ENCODE assay signal across 19 cellular contexts in the genomic region with DNA sequence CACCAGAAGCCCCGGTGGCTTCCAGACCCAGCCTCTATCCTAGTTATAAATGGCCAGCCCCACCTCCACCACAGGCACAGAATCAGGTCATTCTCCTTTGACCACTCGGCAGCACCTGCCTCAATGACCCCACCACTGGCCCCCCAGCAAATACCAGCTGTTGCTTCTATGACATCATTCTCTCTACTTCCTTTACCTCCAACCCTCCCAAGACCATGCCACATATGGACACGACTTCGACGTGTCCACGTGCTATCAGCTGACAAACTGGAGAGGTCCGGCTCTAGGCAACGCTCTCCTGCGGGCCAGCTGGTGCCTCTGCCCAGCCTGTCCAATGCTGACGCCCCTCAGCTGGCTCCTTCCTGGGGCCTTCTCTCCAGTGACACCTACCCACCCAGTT. TPM values are rescaled to one million over a fixed set of nuclear protein-coding genes. Genes with fewer than 3 reads are reported as not detected.
DNase-seq lines count a peak whose midpoint lies in the region; ATAC-seq and TF ChIP-seq lines count a peak whose summit lies in the region.
"Had no signal": no experiment of that assay in that cellular context is flagged by ENCODE, and none has a peak within 500 bp of the region (broad histone marks: within the 10 kb centered on the region; RNA-seq: fewer than 3 reads in every experiment).

No MANE protein-coding gene starts in this region.

- peak overlapping the region; percentile 77 for H3K27ac Mint-ChIP-seq in activated naive CD4-positive, alpha-beta T cell treated with anti-CD3 and anti-CD28 coated beads, Interleukin-2, amount 10 ng/mL, durations not matched to agents 7 days and 5 days
- peak overlapping the region; percentile 13 to 52 for H3K27ac Mint-ChIP-seq in T-cell
- peak overlapping the region; percentile 87 for H3K27ac Mint-ChIP-seq in stimulated activated naive B cell treated with anti-CD40 and anti-IgM and Interleukin-4, amounts not matched to agents 10 μg/mL and 1 μg/mL and 100 μg/mL, for 72 hours
- H3K27ac Mint-ChIP-seq: stimulated activated naive CD8-positive, alpha-beta T cell treated with anti-CD3 and anti-CD28 coated beads, Interleukin-15, Interleukin-2, amounts not matched to agents 100 ng/mL and 50 ng/mL, for 24 hours had no signal

- peaks cover 35% of the 10 kb centered on the region for H3K4me1 Mint-ChIP-seq in activated naive CD4-positive, alpha-beta T cell treated with anti-CD3 and anti-CD28 coated beads, Interleukin-2, amount 10 ng/mL, durations not matched to agents 7 days and 5 days
- peaks cover 17 to 23% (median 18%) of the 10 kb centered on the region in 3 donors for H3K4me1 Mint-ChIP-seq in T-cell
- peaks cover 21 to 34% of the 10 kb centered on the region in 2 donors for H3K4me1 Mint-ChIP-seq in stimulated activated naive B cell treated with anti-CD40 and anti-IgM and Interleukin-4, amounts not matched to agents 10 μg/mL and 1 μg/mL and 100 μg/mL, for 72 hours

- POLR2A ChIA-PET in T-cell (lab: Charles Lee), result no interaction called here

- H3K27me3 ChIP-seq in esophagus squamous epithelium, result no peaks in the 10 kb centered on the region
- H3K27me3 ChIP-seq: hepatocyte, vagina had no signal

- WGBS in esophagus squamous epithelium, 2 donors, result 82 to 91% methylated on average over 6 to 9 of the region's 10 CpGs

- H3K4me3 ChIP-seq in esophagus squamous epithelium, result no peak overlapping the region
- H3K4me3 ChIP-seq: hepatocyte, vagina had no signal

- H3K9me3 Mint-ChIP-seq in activated naive CD4-positive, alpha-beta T cell treated with anti-CD3 and anti-CD28 coated beads, Interleukin-2, amount 10 ng/mL, durations not matched to agents 7 days and 5 days, result no peaks in the 10 kb centered on the region
- H3K9me3 Mint-ChIP-seq in T-cell, result no peaks in the 10 kb centered on the region
- no peaks in the 10 kb centered on the region for H3K9me3 Mint-ChIP-seq in stimulated activated naive B cell treated with anti-CD40 and anti-IgM and Interleukin-4, amounts not matched to agents 10 μg/mL and 1 μg/mL and 100 μg/mL, for 72 hours
- H3K9me3 Mint-ChIP-seq: stimulated activated naive CD8-positive, alpha-beta T cell treated with anti-CD3 and anti-CD28 coated beads, Interleukin-15, Interleukin-2, amounts not matched to agents 100 ng/mL and 50 ng/mL, for 24 hours had no signal

- H3K27ac ChIP-seq in esophagus squamous epithelium, result peak overlapping the region; percentile 59 to 86 (median 78)
- H3K27ac ChIP-seq: hepatocyte, HL-60, vagina had no signal

- no peak for DNase-seq in activated naive CD4-positive, alpha-beta T cell treated with anti-CD3 and anti-CD28 coated beads, Interleukin-2, amount 10 ng/mL, durations not matched to agents 7 days and 5 days
- no peak for DNase-seq in activated naive CD4-positive, alpha-beta T cell treated with Interleukin-2 at 50 U/mL for 16 hours
- DNase-seq in T-cell (no peak), esophagus squamous epithelium (lab: John Stamatoyannopoulos, UW) (no peak), NCI-H446 treated with DMSO at 0.1 percent for 48 hours (lab: John Stamatoyannopoulos, UW) (no peak)
- DNase-seq in stimulated activated naive B cell treated with anti-CD40 and anti-IgM and Interleukin-4, amounts not matched to agents 10 μg/mL and 1 μg/mL and 100 μg/mL, for 72 hours, result no peak
- DNase-seq in activated CD4-positive, CD25-positive, alpha-beta regulatory T cell treated with anti-CD3 and anti-CD28 coated beads, Interleukin-2, amount 50 U/mL, for 72 hours, result no peak
- DNase-seq: COR-L47, dermis blood vessel endothelial cell, GDM1, midbrain, NCI-H1417 treated with DMSO at 0.1 percent for 48 hours, NCI-H345, Right ventricle myocardium superior had no signal

- intact Hi-C loops in esophagus squamous epithelium (cut with DNase I), result no loop called here

- H3K4me1 ChIP-seq in esophagus squamous epithelium, result peaks cover 15 to 46% (median 25%) of the 10 kb centered on the region in 3 donors

- H3K36me3 ChIP-seq in esophagus squamous epithelium, result peaks cover 36 to 99% (median 38%) of the 10 kb centered on the region in 3 donors

- H3K4me3 Mint-ChIP-seq in activated naive CD4-positive, alpha-beta T cell treated with anti-CD3 and anti-CD28 coated beads, Interleukin-2, amount 10 ng/mL, durations not matched to agents 7 days and 5 days, result no peak overlapping the region
- H3K4me3 Mint-ChIP-seq in T-cell, result no peak overlapping the region
- H3K4me3 Mint-ChIP-seq in stimulated activated naive B cell treated with anti-CD40 and anti-IgM and Interleukin-4, amounts not matched to agents 10 μg/mL and 1 μg/mL and 100 μg/mL, for 72 hours, result no peak overlapping the region
- H3K4me3 Mint-ChIP-seq: stimulated activated naive CD8-positive, alpha-beta T cell treated with anti-CD3 and anti-CD28 coated beads, Interleukin-15, Interleukin-2, amounts not matched to agents 100 ng/mL and 50 ng/mL, for 24 hours had no signal

- ATAC-seq in T-cell (replicated peaks in 1 of 4), result no peak
- no peak for ATAC-seq in stimulated activated naive B cell treated with anti-CD40 and anti-IgM and Interleukin-4, amounts not matched to agents 10 μg/mL and 1 μg/mL and 100 μg/mL, for 72 hours (replicated peaks)
- ATAC-seq in HG03342 (IDR thresholded peaks at IDR 0.05; ENCODE audit: unreplicated experiment), result no peak

- no peak for TF ChIP-seq CTCF in esophagus squamous epithelium (IDR thresholded peaks at IDR 0.05)

- no peaks in the 10 kb centered on the region for H3K9me3 ChIP-seq in esophagus squamous epithelium
- H3K9me3 ChIP-seq: vagina had no signal

- H3K27me3 Mint-ChIP-seq in activated naive CD4-positive, alpha-beta T cell treated with anti-CD3 and anti-CD28 coated beads, Interleukin-2, amount 10 ng/mL, durations not matched to agents 7 days and 5 days, result no peaks in the 10 kb centered on the region
- no peaks in the 10 kb centered on the region for H3K27me3 Mint-ChIP-seq in T-cell
- no peaks in the 10 kb centered on the region for H3K27me3 Mint-ChIP-seq in stimulated activated naive B cell treated with anti-CD40 and anti-IgM and Interleukin-4, amounts not matched to agents 10 μg/mL and 1 μg/mL and 100 μg/mL, for 72 hours
- H3K27me3 Mint-ChIP-seq: stimulated activated naive CD8-positive, alpha-beta T cell treated with anti-CD3 and anti-CD28 coated beads, Interleukin-15, Interleukin-2, amounts not matched to agents 100 ng/mL and 50 ng/mL, for 24 hours had no signal

- CTCF ChIA-PET in activated naive CD4-positive, alpha-beta T cell treated with anti-CD3 and anti-CD28 coated beads, Interleukin-2, amount 10 ng/mL, durations not matched to agents 7 days and 5 days (lab: Charles Lee), result interaction anchor here (0.8 kb wide), 1 partner anchor 16 kb away, joined by 3 read pairs; no protein-coding TSS in a partner anchor
- CTCF ChIA-PET in T-cell (lab: Charles Lee), result no interaction called here

- no peak for TF ChIP-seq POLR2A in esophagus squamous epithelium (IDR thresholded peaks at IDR 0.05)

- H3K36me3 Mint-ChIP-seq in activated naive CD4-positive, alpha-beta T cell treated with anti-CD3 and anti-CD28 coated beads, Interleukin-2, amount 10 ng/mL, durations not matched to agents 7 days and 5 days, result peaks cover 57% of the 10 kb centered on the region
- peaks cover 36% of the 10 kb centered on the region for H3K36me3 Mint-ChIP-seq in T-cell
- peaks cover 41 to 52% of the 10 kb centered on the region in 2 donors for H3K36me3 Mint-ChIP-seq in stimulated activated naive B cell treated with anti-CD40 and anti-IgM and Interleukin-4, amounts not matched to agents 10 μg/mL and 1 μg/mL and 100 μg/mL, for 72 hours

RNA-seq across cellular contexts. Expression of gene ALYREF, which starts 5.9 kb away (rescaled TPM):
- total RNA-seq in T-cell (10 to 100 TPM; 58.2 to 82.9 (median 63.4) TPM), esophagus squamous epithelium (100 to 1,000 TPM in 2 of 4 donors, 10 to 100 TPM in 2; 75.3 to 133 (median 95.0) TPM)

RNA-seq across cellular contexts. Expression of gene ANAPC11, which starts 6.1 kb away (rescaled TPM):
- 10 to 100 TPM; 37.6 to 61.3 (median 51.1) TPM for total RNA-seq in T-cell
- 100 to 1,000 TPM in 3 of 4 donors, 10 to 100 TPM in 1; 92.9 to 133 (median 104) TPM for total RNA-seq in esophagus squamous epithelium

RNA-seq across cellular contexts. Expression of gene ARHGDIA, which starts 14.3 kb away (rescaled TPM):
- total RNA-seq in T-cell, result 100 to 1,000 TPM; 473 to 577 (median 504) TPM
- 100 to 1,000 TPM; 166 to 239 (median 176) TPM for total RNA-seq in esophagus squamous epithelium

RNA-seq across cellular contexts. Expression of gene NPB, which starts 16.6 kb away (rescaled TPM):
- under 1 TPM; 0.16 to 0.51 (median 0.41) TPM for total RNA-seq in T-cell
- total RNA-seq in esophagus squamous epithelium, result 1 to 10 TPM in 3 of 4 donors, under 1 TPM in 1; 0.53 to 7.4 (median 1.5) TPM
- total RNA-seq: dermis blood vessel endothelial cell had no signal

RNA-seq across cellular contexts. Expression of gene P4HB, which starts 25.1 kb away (rescaled TPM):
- total RNA-seq in T-cell, result 100 to 1,000 TPM; 228 to 324 (median 269) TPM
- 1,000 to 10,000 TPM in 3 of 4 donors, 100 to 1,000 TPM in 1; 459 to 2,191 (median 1,569) TPM for total RNA-seq in esophagus squamous epithelium

Comparison
In these comparisons a context has a peak if more than half of its experiments do, and no peak if none do; other contexts are left out.
1. H3K27ac Mint-ChIP-seq: peak in every context shown above with its lines; median percentile 87 in stimulated activated naive B cell treated with anti-CD40 and anti-IgM and Interleukin-4, amounts not matched to agents 10 μg/mL and 1 μg/mL and 100 μg/mL, for 72 hours; 77 in activated naive CD4-positive, alpha-beta T cell treated with anti-CD3 and anti-CD28 coated beads, Interleukin-2, amount 10 ng/mL, durations not matched to agents 7 days and 5 days; 32 in T-cell.